ENCODE assay signal across 8 cellular contexts in the genomic region with DNA sequence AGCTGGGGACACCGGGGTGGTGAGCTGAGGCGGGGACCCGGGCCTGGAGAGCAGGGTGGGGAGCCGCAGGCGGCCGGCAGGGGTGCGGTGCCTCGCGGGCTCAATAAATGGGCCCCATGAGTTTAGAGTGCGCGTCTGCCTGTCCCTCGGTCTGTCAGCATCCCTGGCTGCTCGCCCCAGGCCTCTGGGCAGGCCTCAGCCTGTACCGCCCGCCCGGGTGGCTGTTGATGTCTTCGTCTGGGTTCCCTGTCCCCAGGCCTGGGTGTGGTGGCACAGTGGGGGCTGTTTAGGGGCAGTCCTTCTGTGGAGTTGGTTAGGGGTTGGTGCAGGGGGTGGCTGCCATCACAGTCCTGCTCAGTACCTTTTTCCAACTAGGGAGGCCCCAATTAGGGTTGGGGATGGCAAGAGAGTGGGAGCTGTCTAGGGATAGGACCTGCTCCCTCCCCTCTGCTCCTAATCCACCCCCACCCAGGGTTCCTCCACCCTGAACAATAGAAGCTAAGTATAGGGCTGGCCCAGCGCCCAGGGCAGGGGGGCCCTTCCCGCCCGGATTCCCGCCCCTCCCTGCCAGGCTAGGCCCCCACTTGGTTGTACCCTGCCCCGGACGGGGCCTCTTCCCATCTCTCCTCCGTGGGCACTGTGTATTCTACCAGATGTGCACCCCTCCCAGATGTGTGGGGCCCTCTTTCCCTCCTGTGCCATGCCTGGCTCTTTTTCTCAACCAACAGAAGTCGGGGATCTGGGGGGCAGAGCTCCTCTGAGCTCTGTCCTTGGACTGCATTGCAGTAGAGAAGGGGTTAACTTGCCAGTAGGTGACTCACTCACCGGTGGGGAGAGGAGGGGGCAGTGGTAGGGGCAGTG. TPM values are rescaled to one million over a fixed set of nuclear protein-coding genes. Genes with fewer than 3 reads are reported as not detected.
DNase-seq lines count a peak whose midpoint lies in the region; ATAC-seq and TF ChIP-seq lines count a peak whose summit lies in the region.

No MANE protein-coding gene starts in this region.

- no peaks in the 10 kb centered on the region for H3K9me3 ChIP-seq in BE2C
- no peaks in the 10 kb centered on the region for H3K9me3 ChIP-seq in HCT116 (ENCODE audit: control insufficient read depth in 1 of 2, insufficient read depth in 1 of 2, low read depth in 1 of 2, low read length in 2 of 2)
- H3K9me3 ChIP-seq in thoracic aorta = no peaks in the 10 kb centered on the region

- CTCF ChIA-PET in HCT116 (lab: Charles Lee) (interaction anchor here (0.6 to 4.8 kb wide), 4 partner anchors 25 to 120 kb away, joined by 3 to 63 read pairs (median 10); a partner anchor contains a TSS), RWPE1 (lab: Yijun Ruan, JAX) (interaction anchor here (0.5 to 1.4 kb wide), 2 partner anchors 35 to 1293 kb away, joined by 3 to 7 read pairs; no protein-coding TSS in a partner anchor)

- peaks cover 18% of the 10 kb centered on the region; the same call in 1 of the 2 replicates for H3K79me2 ChIP-seq in HCT116 (ENCODE audit: insufficient read depth, low read length)

- RAD21 ChIA-PET in HCT116 (lab: Charles Lee; ENCODE audit: low non-redundant PET in 1 of 2, low total read pairs in 2 of 2, uncharacterized antibody in 2 of 2, unreplicated experiment in 2 of 2) = interaction anchor here (0.7 to 1.3 kb wide), 2 partner anchors 21 to 39 kb away, joined by 3 to 4 read pairs; a partner anchor contains a TSS

- DNase-seq in BE2C (peak; percentile 70), HCT116 (ENCODE audit: low read depth, low spot score) (no peak), RWPE1 (ENCODE audit: low spot score) (peak; percentile 56), ecto neural progenitor cell (ENCODE audit: low spot score) (peak; percentile 74), lung microvascular endothelial cell (ENCODE audit: low read depth in 2 of 2) (peak; percentile 58 to 78), thoracic aorta (ENCODE audit: low spot score) (no peak), DMS53 (lab: John Stamatoyannopoulos, UW) (no peak), D341Med (ENCODE audit: low spot score) (no peak)

- H3K4me3 ChIP-seq in BE2C (ENCODE audit: low read depth, low read length) (peak overlapping the region; percentile 79), HCT116 (replicated peaks in 1 of 2; ENCODE audit: low read depth in 1 of 2, low read length in 2 of 2) (peak overlapping the region; percentile 70 to 72), thoracic aorta (peak overlapping the region; percentile 81)

- H3K27ac ChIP-seq in HCT116 (ENCODE audit: low read depth, low read length) (peak overlapping the region; percentile 94), RWPE1 (peak overlapping the region; percentile 100), thoracic aorta (peak overlapping the region; percentile 91 to 95)

- TF ChIP-seq CTCF in BE2C (IDR thresholded peaks at IDR 0.05; ENCODE audit: low read depth, low read length) (no peak), HCT116 (IDR thresholded peaks at IDR 0.05 in 2 of 3, conservative IDR thresholded peaks at IDR 0.05 in 1 of 3; ENCODE audit: borderline replicate concordance in 1 of 3, insufficient read depth in 1 of 3, low read depth in 2 of 3, low read length in 2 of 3) (no peak), RWPE1 (conservative IDR thresholded peaks at IDR 0.05; ENCODE audit: low read depth) (no peak), thoracic aorta (IDR thresholded peaks at IDR 0.05) (no peak)

- H3K9ac ChIP-seq in HCT116 (ENCODE audit: low read length) = peak overlapping the region; percentile 86

- no peaks in the 10 kb centered on the region for H4K20me1 ChIP-seq in HCT116 (ENCODE audit: insufficient read depth)

- TF ChIP-seq POLR2A in HCT116 (IDR thresholded peaks at IDR 0.05; ENCODE audit: borderline replicate concordance, extremely low read depth, insufficient read depth, insufficient read length) = no peak

- POLR2A ChIA-PET in HCT116 (lab: Charles Lee) (interaction anchor here (0.9 to 1.3 kb wide), 3 partner anchors 11 to 322 kb away, joined by 3 to 5 read pairs (median 3); a partner anchor contains a TSS), RWPE1 (lab: Yijun Ruan, JAX; ENCODE audit: low non-redundant PET) (interaction anchor here (0.6 to 2.2 kb wide), 2 partner anchors 35 to 751 kb away, joined by 3 to 5 read pairs; no protein-coding TSS in a partner anchor)

- H3K27me3 ChIP-seq in BE2C (no peaks in the 10 kb centered on the region), HCT116 (ENCODE audit: insufficient read depth, low read length) (no peaks in the 10 kb centered on the region), thoracic aorta (replicated peaks; ENCODE audit: insufficient read depth) (no peaks in the 10 kb centered on the region)

- no TSS peak for BruUV-seq in HCT116 (replicated peaks; lab: Mats Ljungman, UMichigan)

- H3K36me3 ChIP-seq in BE2C (peaks cover 5% of the 10 kb centered on the region; the same call in 1 of the 2 replicates), HCT116 (ENCODE audit: control insufficient read depth in 1 of 2, insufficient read depth in 2 of 2, low read length in 2 of 2) (no peaks in the 10 kb centered on the region), thoracic aorta (no peaks in the 10 kb centered on the region)

- ATAC-seq in HCT116 = peak; percentile 1; the same call in 1 of the 2 replicates
- ATAC-seq in thoracic aorta (ENCODE audit: insufficient number of reproducible peaks, low FRiP score, low read depth) = no peak

- no peak for TF ChIP-seq RAD21 in HCT116 (IDR thresholded peaks at IDR 0.05; ENCODE audit: low read depth)

- H2AFZ ChIP-seq in HCT116 (ENCODE audit: low read depth, low read length, poor library complexity, severe bottlenecking) = no peak overlapping the region

- H3K4me1 ChIP-seq in BE2C = peaks cover 42% of the 10 kb centered on the region
- H3K4me1 ChIP-seq in HCT116 (ENCODE audit: control insufficient read depth in 1 of 2, insufficient read depth in 2 of 2, low read length in 2 of 2) = peaks cover 49 to 79% of the 10 kb centered on the region in 2 experiments
- peaks cover 58 to 73% of the 10 kb centered on the region in 2 donors for H3K4me1 ChIP-seq in thoracic aorta (ENCODE audit: control insufficient read depth in 1 of 2, low read depth in 2 of 2)

- H3K4me2 ChIP-seq in HCT116 (ENCODE audit: low read length) = peak overlapping the region; percentile 97

- H3K9me2 ChIP-seq in HCT116 (ENCODE audit: insufficient read depth) = no peaks in the 10 kb centered on the region

- intact Hi-C loops in HCT116 (cut with micrococcal nuclease) = loop anchor here (2.0 kb wide), 1 partner anchor 39 kb away; a partner anchor contains a TSS

TF ChIP-seq in HCT116, 20 proteins besides CTCF, POLR2A, EP300 and RAD21:
- TF ChIP-seq, protein P1, sequence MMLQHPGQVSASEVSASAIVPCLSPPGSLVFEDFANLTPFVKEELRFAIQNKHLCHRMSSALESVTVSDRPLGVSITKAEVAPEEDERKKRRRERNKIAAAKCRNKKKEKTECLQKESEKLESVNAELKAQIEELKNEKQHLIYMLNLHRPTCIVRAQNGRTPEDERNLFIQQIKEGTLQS (IDR thresholded peaks at IDR 0.05) = no peak
- 0 out of 2 replicates have a peak, but pooled peaks have one; percentile 27 for TF ChIP-seq SP1 (IDR thresholded peaks at IDR 0.05; ENCODE audit: low read depth)

RNA-seq across cellular contexts. Expression of a gene that starts 12.4 kb away (rescaled TPM):
- 101 TPM for polyA plus RNA-seq in BE2C (2012; ENCODE audit: insufficient read depth, insufficient read length, low read depth)
- 52.0 TPM for total RNA-seq in HCT116 (2021; ENCODE audit: unreplicated experiment)
- 43.4 and 44.2 TPM in 2 replicates for polyA plus RNA-seq in HCT116 (2012)
- total RNA-seq in lung microvascular endothelial cell = 9.3 and 10.0 TPM in 2 replicates
- total RNA-seq in thoracic aorta = 100 to 1,000 TPM in 1 of 2 donors, 10 to 100 TPM in 1; 57.1 to 112 TPM

RNA-seq across cellular contexts. Expression of a gene that starts 20.5 kb away (rescaled TPM):
- 3.1 TPM for polyA plus RNA-seq in BE2C (2012; ENCODE audit: insufficient read depth, insufficient read length, low read depth)
- total RNA-seq in HCT116 (2021; ENCODE audit: unreplicated experiment) = 0.93 TPM
- 0.77 and 1.1 TPM in 2 replicates for polyA plus RNA-seq in HCT116 (2012)
- 0.20 and 0.44 TPM in 2 replicates for total RNA-seq in lung microvascular endothelial cell
- not detected for total RNA-seq in thoracic aorta

RNA-seq across cellular contexts. Expression of a gene that starts 21.0 kb away (rescaled TPM):
- polyA plus RNA-seq in BE2C (2012; ENCODE audit: insufficient read depth, insufficient read length, low read depth) = 171 TPM
- 110 TPM for total RNA-seq in HCT116 (2021; ENCODE audit: unreplicated experiment)
- 130 TPM in 2 replicates for polyA plus RNA-seq in HCT116 (2012)
- total RNA-seq in lung microvascular endothelial cell = 26.8 and 29.6 TPM in 2 replicates
- total RNA-seq in thoracic aorta = 1 to 10 TPM in 1 of 2 donors, not detected in 1; 1.8 TPM

RNA-seq across cellular contexts. Expression of a gene that starts 26.5 kb away (rescaled TPM):
- polyA plus RNA-seq in BE2C (2012; ENCODE audit: insufficient read depth, insufficient read length, low read depth) = 162 TPM
- total RNA-seq in HCT116 (2021; ENCODE audit: unreplicated experiment) = 96.1 TPM
- 55.7 and 62.1 TPM in 2 replicates for polyA plus RNA-seq in HCT116 (2012)
- 17.9 and 19.2 TPM in 2 replicates for total RNA-seq in lung microvascular endothelial cell
- 10 to 100 TPM; 46.6 to 49.8 TPM for total RNA-seq in thoracic aorta

RNA-seq across cellular contexts. Expression of a gene that starts 31.7 kb away (rescaled TPM):
- polyA plus RNA-seq in BE2C (2012; ENCODE audit: insufficient read depth, insufficient read length, low read depth) = 184 TPM
- total RNA-seq in HCT116 (2021; ENCODE audit: unreplicated experiment) (7.2 TPM), lung microvascular endothelial cell (not detected in 2 replicates), thoracic aorta (not detected)
- polyA plus RNA-seq in HCT116 (2012) = 10.0 and 11.7 TPM in 2 replicates

Comparison
In these comparisons a context has a peak if more than half of its experiments do, and no peak if none do; other contexts are left out.
1. DNase-seq: peak in BE2C (single experiment), RWPE1 (single experiment), ecto neural progenitor cell (single experiment) and lung microvascular endothelial cell (2 of 2); none in HCT116 (single experiment), thoracic aorta (single experiment), DMS53 (single experiment) and D341Med (single experiment).
2. RNA of a gene that starts 21.0 kb away (total RNA-seq): 110 TPM in HCT116 (single experiment) and 26.8 to 29.6 TPM in lung microvascular endothelial cell; 1.8 TPM in thoracic aorta; every median in the first group is over 10 times any median in the second.
3. Peak in every context shown above with its lines, with median percentiles within 50 percentile points of each other: H3K4me3 ChIP-seq and H3K27ac ChIP-seq.